8 cellular contexts compared by ENCODE assay signal in genomic region chr1:84271452-84272273, GRCh38. TPM values are rescaled to one million over a fixed set of nuclear protein-coding genes. Genes with fewer than 3 reads are reported as not detected.
DNase-seq lines count a peak whose midpoint lies in the region; ATAC-seq and TF ChIP-seq lines count a peak whose summit lies in the region.

No MANE protein-coding gene starts in this region.

- H3K36me3 ChIP-seq in Panc1 (ENCODE audit: control insufficient read depth, insufficient read depth, low read length), result no peaks in the 10 kb centered on the region

- CTCF ChIA-PET in Panc1 (lab: Charles Lee), result no interaction called here

- no peaks in the 10 kb centered on the region for H3K9me3 ChIP-seq in Panc1 (ENCODE audit: control insufficient read depth, insufficient read depth, low read depth, low read length)

- POLR2A ChIA-PET in Panc1 (lab: Charles Lee), result interaction anchor here (0.7 kb wide), 1 partner anchor 127 kb away, joined by 3 read pairs; the partner anchor contains the start of gene PRKACB

- H3K4me1 ChIP-seq in Panc1 (ENCODE audit: control insufficient read depth, insufficient read depth, low read length), result peaks cover 13% of the 10 kb centered on the region

- intact Hi-C loops in Panc1 (cut with micrococcal nuclease; ENCODE audit: unreplicated experiment), result no loop called here

- ATAC-seq in GM19452 (IDR thresholded peaks at IDR 0.05; ENCODE audit: unreplicated experiment) (peak; percentile 94), HG03342 (IDR thresholded peaks at IDR 0.05; ENCODE audit: unreplicated experiment) (peak; percentile 93), Panc1 (peak; percentile 82)

- H3K27me3 ChIP-seq in Panc1 (ENCODE audit: control insufficient read depth, insufficient read depth, low read length), result no peaks in the 10 kb centered on the region

- DNase-seq in DMS53 treated with DMSO at 0.1 percent for 48 hours (lab: John Stamatoyannopoulos, UW; ENCODE audit: unreplicated experiment) (peak; percentile 83), Panc1 (ENCODE audit: low read depth, low spot score) (no peak), kidney tubule cell (ENCODE audit: low spot score) (peak; percentile 33), glomerular visceral epithelial cell (ENCODE audit: extremely low spot score) (no peak), SHP77 treated with DMSO at 0.1 percent for 48 hours (lab: John Stamatoyannopoulos, UW) (no peak)
- DNase-seq in activated naive CD4-positive, alpha-beta T cell (lab: John Stamatoyannopoulos, UW), result no peak

- peak overlapping the region; percentile 44 for H3K27ac ChIP-seq in Panc1 (ENCODE audit: low read length)

- in situ Hi-C loops in Panc1 (cut with HindIII; ENCODE audit: low pct_unique_long_range_greater_than_20kb, low sequenced_read_pairs), result no loop called here

- H3K4me3 ChIP-seq in Panc1 (ENCODE audit: low read depth in 2 of 2, low read length in 2 of 2), result peak overlapping the region in 1 of 2 experiments; percentile 12; a peak in 2 of 4 replicates

- TF ChIP-seq CTCF in Panc1 (IDR thresholded peaks at IDR 0.05), result no peak

- no TSS peak for BruUV-seq in Panc1 (replicated peaks; lab: Mats Ljungman, UMichigan)

RNA-seq across cellular contexts. Expression of gene SAMD13, which starts 29.8 kb away (rescaled TPM):
- total RNA-seq in Panc1 (2021; ENCODE audit: unreplicated experiment), result 2.2 TPM
- 1.0 TPM for polyA plus RNA-seq in Panc1 (2012; ENCODE audit: insufficient read length)

Comparison
In these comparisons a context has a peak if more than half of its experiments do, and no peak if none do; other contexts are left out.
1. DNase-seq: peak in DMS53 treated with DMSO at 0.1 percent for 48 hours (single experiment) and kidney tubule cell (single experiment); none in Panc1 (single experiment), glomerular visceral epithelial cell (single experiment), activated naive CD4-positive, alpha-beta T cell (0 of 4) and SHP77 treated with DMSO at 0.1 percent for 48 hours (single experiment).
2. Peak in every context shown above with its lines, with median percentiles within 50 percentile points of each other: ATAC-seq.